2 cellular contexts compared by ENCODE assay signal in genomic region chr7:40799493-40800406, GRCh38.
TF ChIP-seq lines count a peak whose summit lies in the region.

No MANE protein-coding gene starts in this region.

TF ChIP-seq in GM23338, 12 proteins besides CTCF, POLR2A, EP300 and RAD21 (continued from another document):
- TF ChIP-seq ZNF462 (CRISPR knock-in tag; IDR thresholded peaks at IDR 0.05) (no peak), JUNB (IDR thresholded peaks at IDR 0.05; ENCODE audit: unreplicated experiment) (no peak), REST (IDR thresholded peaks at IDR 0.05; ENCODE audit: unreplicated experiment) (no peak), CREB1 (CRISPR knock-in tag; IDR thresholded peaks at IDR 0.05; ENCODE audit: low read depth) (no peak), STAT1 (IDR thresholded peaks at IDR 0.05; ENCODE audit: unreplicated experiment) (no peak), EZH2phosphoT487 (IDR thresholded peaks at IDR 0.05; ENCODE audit: unreplicated experiment) (no peak)

TF ChIP-seq in WTC11, 78 proteins besides CTCF, POLR2A, EP300 and RAD21 (continued from another document):
- TF ChIP-seq ZBTB43 (CRISPR knock-in tag; IDR thresholded peaks at IDR 0.05) (no peak), ZNF425 (CRISPR knock-in tag; conservative IDR thresholded peaks at IDR 0.05) (no peak), ETV6 (CRISPR knock-in tag; IDR thresholded peaks at IDR 0.05) (no peak), IRF2 (CRISPR knock-in tag; IDR thresholded peaks at IDR 0.05; ENCODE audit: borderline replicate concordance, low read depth) (no peak), E2F1 (CRISPR knock-in tag; IDR thresholded peaks at IDR 0.05) (no peak), NR3C1 (CRISPR knock-in tag; conservative IDR thresholded peaks at IDR 0.05; ENCODE audit: low read depth) (no peak), AFF4 (CRISPR knock-in tag; IDR thresholded peaks at IDR 0.05; ENCODE audit: borderline replicate concordance) (no peak), RELA (CRISPR knock-in tag; IDR thresholded peaks at IDR 0.05; ENCODE audit: borderline replicate concordance) (no peak), ZNF263 (CRISPR knock-in tag; IDR thresholded peaks at IDR 0.05; ENCODE audit: low read depth) (no peak), ARID4B (CRISPR knock-in tag; IDR thresholded peaks at IDR 0.05; ENCODE audit: borderline replicate concordance) (no peak), ZNF317 (CRISPR knock-in tag; IDR thresholded peaks at IDR 0.05; ENCODE audit: borderline replicate concordance, low read depth) (no peak), ZSCAN18 (CRISPR knock-in tag; IDR thresholded peaks at IDR 0.05) (no peak)
